Comparison of ENCODE assay signal across 1 cellular context in genomic region chr5:131534995-131535394, GRCh38.
TF ChIP-seq lines count a peak whose summit lies in the region.

No MANE protein-coding gene starts in this region.

TF ChIP-seq in HEK293, 187 proteins besides CTCF, POLR2A, EP300 and RAD21 (continued from another document):
- TF ChIP-seq INSM2 (tag by site-specific recombination; IDR thresholded peaks at IDR 0.05) (no peak), ZNF544 (tag by site-specific recombination; IDR thresholded peaks at IDR 0.05) (no peak), IKZF3 (tag by site-specific recombination; IDR thresholded peaks at IDR 0.05) (peak; percentile 26; the same call in 1 of the 2 replicates), ZNF473 (tag by site-specific recombination; IDR thresholded peaks at IDR 0.05) (no peak), ZBTB20 (tag by site-specific recombination; IDR thresholded peaks at IDR 0.05) (peak; percentile 98), MZF1 (tag by site-specific recombination; IDR thresholded peaks at IDR 0.05; ENCODE audit: borderline replicate concordance) (no peak), ZNF114 (tag by site-specific recombination; IDR thresholded peaks at IDR 0.05) (no peak), ATF2 (tag by site-specific recombination; IDR thresholded peaks at IDR 0.05; ENCODE audit: low read depth) (peak; percentile 98), ZNF600 (tag by site-specific recombination; IDR thresholded peaks at IDR 0.05) (peak; percentile 67), ZXDB (tag by site-specific recombination; IDR thresholded peaks at IDR 0.05) (no peak; the same call in 1 of the 2 replicates), ZNF335 (tag by site-specific recombination; conservative IDR thresholded peaks at IDR 0.05) (peak; percentile 28; the same call in 1 of the 2 replicates), ZNF629 (tag by site-specific recombination; IDR thresholded peaks at IDR 0.05) (peak; percentile 77), ZNF791 (tag by site-specific recombination; IDR thresholded peaks at IDR 0.05) (no peak), ZNF530 (tag by site-specific recombination; IDR thresholded peaks at IDR 0.05; ENCODE audit: low read depth) (no peak), ZNF560 (tag by site-specific recombination; IDR thresholded peaks at IDR 0.05; ENCODE audit: borderline replicate concordance) (no peak), ZNF660 (tag by site-specific recombination; IDR thresholded peaks at IDR 0.05) (peak; percentile 11; the same call in 1 of the 2 replicates), SP7 (tag by site-specific recombination; IDR thresholded peaks at IDR 0.05) (0 out of 2 replicates have a peak, but pooled peaks have one; percentile 17), PRDM1 (tag by site-specific recombination; IDR thresholded peaks at IDR 0.05) (peak; percentile 71; the same call in 1 of the 2 replicates), KLF10 (tag by site-specific recombination; IDR thresholded peaks at IDR 0.05) (no peak), BCL11B (tag by site-specific recombination; IDR thresholded peaks at IDR 0.05; ENCODE audit: low read depth) (no peak), ZFHX2 (tag by site-specific recombination; conservative IDR thresholded peaks at IDR 0.05) (no peak), PRDM6 (tag by site-specific recombination; IDR thresholded peaks at IDR 0.05) (peak; percentile 95)
